ENCODE assay signal across 1 cellular context in the genomic region with DNA sequence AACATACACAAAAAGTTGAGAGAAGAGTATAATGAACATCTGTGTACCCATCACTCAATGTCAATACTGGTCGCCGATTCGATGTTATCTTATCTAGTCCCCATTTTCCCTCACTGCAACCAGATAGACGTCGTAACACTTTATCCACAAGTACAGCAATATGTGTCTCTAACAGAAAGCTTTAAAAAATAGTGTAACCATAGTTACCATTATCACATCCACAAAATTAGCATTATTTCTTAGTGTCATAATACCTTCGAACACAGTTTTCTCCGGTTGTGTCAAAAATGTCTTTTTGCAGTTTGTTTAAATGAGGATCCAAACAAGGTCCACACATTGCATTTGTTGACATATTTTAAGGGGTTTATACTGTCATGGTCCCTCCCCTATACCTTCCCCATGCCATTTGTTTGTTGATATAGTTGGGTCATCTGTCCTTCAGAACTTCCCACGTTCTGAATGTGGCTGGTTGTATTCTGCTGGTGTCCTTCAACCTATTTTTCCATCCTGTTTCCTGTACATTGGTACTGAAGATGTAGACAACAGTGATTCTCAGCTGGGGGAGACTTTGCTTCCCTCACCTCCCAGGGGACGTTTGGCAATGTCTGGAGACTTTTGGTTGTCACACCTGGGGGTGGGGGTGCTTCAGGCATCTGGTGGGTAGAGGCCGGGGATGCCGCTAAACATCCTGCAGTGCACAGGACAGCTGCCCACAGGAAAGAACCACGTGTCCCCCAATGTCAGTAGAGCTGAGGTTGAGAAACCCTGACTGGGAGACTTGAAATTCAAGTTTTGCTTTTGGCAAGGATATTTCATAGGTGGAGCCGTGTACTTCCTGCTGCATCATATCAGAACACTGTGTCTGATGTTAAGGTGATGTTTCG.
TF ChIP-seq lines count a peak whose summit lies in the region.

No MANE protein-coding gene starts in this region.

TF ChIP-seq in HepG2, 621 proteins besides CTCF, POLR2A, EP300 and RAD21 (continued from another document and continues in another):
- TF ChIP-seq, protein P1, sequence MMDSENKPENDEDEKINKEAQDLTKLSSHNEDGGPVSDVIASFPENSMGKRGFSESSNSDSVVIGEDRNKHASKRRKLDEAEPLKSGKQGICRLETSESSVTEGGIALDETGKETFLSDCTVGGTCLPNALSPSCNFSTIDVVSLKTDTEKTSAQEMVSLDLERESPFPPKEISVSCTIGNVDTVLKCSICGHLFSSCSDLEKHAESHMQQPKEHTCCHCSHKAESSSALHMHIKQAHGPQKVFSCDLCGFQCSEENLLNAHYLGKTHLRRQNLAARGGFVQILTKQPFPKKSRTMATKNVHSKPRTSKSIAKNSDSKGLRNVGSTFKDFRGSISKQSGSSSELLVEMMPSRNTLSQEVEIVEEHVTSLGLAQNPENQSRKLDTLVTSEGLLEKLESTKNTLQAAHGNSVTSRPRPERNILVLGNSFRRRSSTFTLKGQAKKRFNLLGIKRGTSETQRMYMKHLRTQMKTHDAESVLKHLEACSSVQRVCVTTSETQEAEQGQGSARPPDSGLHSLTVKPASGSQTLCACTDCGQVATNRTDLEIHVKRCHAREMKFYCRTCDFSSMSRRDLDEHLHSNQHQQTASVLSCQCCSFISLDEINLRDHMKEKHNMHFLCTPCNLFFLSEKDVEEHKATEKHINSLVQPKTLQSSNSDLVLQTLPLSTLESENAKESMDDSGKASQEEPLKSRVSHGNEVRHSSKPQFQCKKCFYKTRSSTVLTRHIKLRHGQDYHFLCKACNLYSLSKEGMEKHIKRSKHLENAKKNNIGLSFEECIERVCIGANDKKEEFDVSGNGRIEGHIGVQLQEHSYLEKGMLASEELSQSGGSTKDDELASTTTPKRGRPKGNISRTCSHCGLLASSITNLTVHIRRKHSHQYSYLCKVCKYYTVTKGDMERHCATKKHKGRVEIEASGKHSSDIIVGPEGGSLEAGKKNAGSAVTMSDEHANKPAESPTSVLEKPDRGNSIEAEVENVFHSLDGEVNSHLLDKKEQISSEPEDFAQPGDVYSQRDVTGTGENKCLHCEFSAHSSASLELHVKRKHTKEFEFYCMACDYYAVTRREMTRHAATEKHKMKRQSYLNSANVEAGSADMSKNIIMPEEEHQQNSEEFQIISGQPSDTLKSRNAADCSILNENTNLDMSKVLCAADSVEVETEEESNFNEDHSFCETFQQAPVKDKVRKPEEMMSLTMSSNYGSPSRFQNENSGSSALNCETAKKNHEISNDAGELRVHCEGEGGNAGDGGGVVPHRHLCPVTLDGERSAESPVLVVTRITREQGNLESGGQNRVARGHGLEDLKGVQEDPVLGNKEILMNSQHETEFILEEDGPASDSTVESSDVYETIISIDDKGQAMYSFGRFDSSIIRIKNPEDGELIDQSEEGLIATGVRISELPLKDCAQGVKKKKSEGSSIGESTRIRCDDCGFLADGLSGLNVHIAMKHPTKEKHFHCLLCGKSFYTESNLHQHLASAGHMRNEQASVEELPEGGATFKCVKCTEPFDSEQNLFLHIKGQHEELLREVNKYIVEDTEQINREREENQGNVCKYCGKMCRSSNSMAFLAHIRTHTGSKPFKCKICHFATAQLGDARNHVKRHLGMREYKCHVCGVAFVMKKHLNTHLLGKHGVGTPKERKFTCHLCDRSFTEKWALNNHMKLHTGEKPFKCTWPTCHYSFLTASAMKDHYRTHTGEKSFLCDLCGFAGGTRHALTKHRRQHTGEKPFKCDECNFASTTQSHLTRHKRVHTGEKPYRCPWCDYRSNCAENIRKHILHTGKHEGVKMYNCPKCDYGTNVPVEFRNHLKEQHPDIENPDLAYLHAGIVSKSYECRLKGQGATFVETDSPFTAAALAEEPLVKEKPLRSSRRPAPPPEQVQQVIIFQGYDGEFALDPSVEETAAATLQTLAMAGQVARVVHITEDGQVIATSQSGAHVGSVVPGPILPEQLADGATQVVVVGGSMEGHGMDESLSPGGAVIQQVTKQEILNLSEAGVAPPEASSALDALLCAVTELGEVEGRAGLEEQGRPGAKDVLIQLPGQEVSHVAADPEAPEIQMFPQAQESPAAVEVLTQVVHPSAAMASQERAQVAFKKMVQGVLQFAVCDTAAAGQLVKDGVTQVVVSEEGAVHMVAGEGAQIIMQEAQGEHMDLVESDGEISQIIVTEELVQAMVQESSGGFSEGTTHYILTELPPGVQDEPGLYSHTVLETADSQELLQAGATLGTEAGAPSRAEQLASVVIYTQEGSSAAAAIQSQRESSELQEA (CRISPR knock-in tag; IDR thresholded peaks at IDR 0.05; ENCODE audit: not compliant biosample characterization) = no peak
- TF ChIP-seq ZKSCAN5 (CRISPR knock-in tag; IDR thresholded peaks at IDR 0.05) (0 out of 2 replicates have a peak, but pooled peaks have one; percentile 53), ELF3 (CRISPR knock-in tag; IDR thresholded peaks at IDR 0.05) (peak; percentile 88), SALL1 (CRISPR knock-in tag; IDR thresholded peaks at IDR 0.05) (peak; percentile 65), ELF4 (CRISPR knock-in tag; IDR thresholded peaks at IDR 0.05; ENCODE audit: borderline replicate concordance) (no peak), MED1 (CRISPR knock-in tag; IDR thresholded peaks at IDR 0.05) (peak; percentile 80), IRF2 (CRISPR knock-in tag; IDR thresholded peaks at IDR 0.05) (peak; percentile 26; the same call in 1 of the 2 replicates), GABPA (IDR thresholded peaks at IDR 0.05; ENCODE audit: low read depth, low read length) (no peak), GABPA (CRISPR knock-in tag; IDR thresholded peaks at IDR 0.05; ENCODE audit: low read depth) (0 out of 2 replicates have a peak, but pooled peaks have one; percentile 9), FOXP1 (IDR thresholded peaks at IDR 0.05) (no peak), FOXP1 (CRISPR knock-in tag; IDR thresholded peaks at IDR 0.05) (peak; percentile 66), RCOR2 (CRISPR knock-in tag; IDR thresholded peaks at IDR 0.05) (peak; percentile 60; the same call in 1 of the 2 replicates), MIXL1 (CRISPR knock-in tag; IDR thresholded peaks at IDR 0.05) (peak; percentile 44; the same call in 1 of the 2 replicates), HMG20A (CRISPR knock-in tag; IDR thresholded peaks at IDR 0.05; ENCODE audit: borderline replicate concordance) (peak; percentile 28; the same call in 1 of the 2 replicates), ZFY (CRISPR knock-in tag; IDR thresholded peaks at IDR 0.05) (no peak), ZNF317 (CRISPR knock-in tag; IDR thresholded peaks at IDR 0.05) (peak; percentile 52; the same call in 1 of the 2 replicates), ZNF670 (CRISPR knock-in tag; IDR thresholded peaks at IDR 0.05; ENCODE audit: borderline replicate concordance) (peak; percentile 47; the same call in 1 of the 2 replicates), FOXO1 (CRISPR knock-in tag; IDR thresholded peaks at IDR 0.05) (peak; percentile 35; the same call in 1 of the 2 replicates), PPARG (CRISPR knock-in tag; conservative IDR thresholded peaks at IDR 0.05) (peak; percentile 83), RXRB (CRISPR knock-in tag; IDR thresholded peaks at IDR 0.05; ENCODE audit: borderline replicate concordance) (peak; percentile 84), ZFX (CRISPR knock-in tag; IDR thresholded peaks at IDR 0.05; ENCODE audit: low read depth) (peak; percentile 14; the same call in 1 of the 2 replicates), ZNF331 (CRISPR knock-in tag; IDR thresholded peaks at IDR 0.05) (peak; percentile 22; the same call in 1 of the 2 replicates), ELF1 (CRISPR knock-in tag; IDR thresholded peaks at IDR 0.05) (peak; percentile 41; the same call in 1 of the 2 replicates)
- TF ChIP-seq, protein P2, sequence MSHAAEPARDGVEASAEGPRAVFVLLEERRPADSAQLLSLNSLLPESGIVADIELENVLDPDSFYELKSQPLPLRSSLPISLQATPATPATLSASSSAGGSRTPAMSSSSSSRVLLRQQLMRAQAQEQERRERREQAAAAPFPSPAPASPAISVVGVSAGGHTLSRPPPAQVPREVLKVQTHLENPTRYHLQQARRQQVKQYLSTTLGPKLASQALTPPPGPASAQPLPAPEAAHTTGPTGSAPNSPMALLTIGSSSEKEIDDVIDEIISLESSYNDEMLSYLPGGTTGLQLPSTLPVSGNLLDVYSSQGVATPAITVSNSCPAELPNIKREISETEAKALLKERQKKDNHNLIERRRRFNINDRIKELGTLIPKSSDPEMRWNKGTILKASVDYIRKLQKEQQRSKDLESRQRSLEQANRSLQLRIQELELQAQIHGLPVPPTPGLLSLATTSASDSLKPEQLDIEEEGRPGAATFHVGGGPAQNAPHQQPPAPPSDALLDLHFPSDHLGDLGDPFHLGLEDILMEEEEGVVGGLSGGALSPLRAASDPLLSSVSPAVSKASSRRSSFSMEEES (CRISPR knock-in tag; IDR thresholded peaks at IDR 0.05) = peak; percentile 40; the same call in 1 of the 2 replicates
- TF ChIP-seq, protein P3, sequence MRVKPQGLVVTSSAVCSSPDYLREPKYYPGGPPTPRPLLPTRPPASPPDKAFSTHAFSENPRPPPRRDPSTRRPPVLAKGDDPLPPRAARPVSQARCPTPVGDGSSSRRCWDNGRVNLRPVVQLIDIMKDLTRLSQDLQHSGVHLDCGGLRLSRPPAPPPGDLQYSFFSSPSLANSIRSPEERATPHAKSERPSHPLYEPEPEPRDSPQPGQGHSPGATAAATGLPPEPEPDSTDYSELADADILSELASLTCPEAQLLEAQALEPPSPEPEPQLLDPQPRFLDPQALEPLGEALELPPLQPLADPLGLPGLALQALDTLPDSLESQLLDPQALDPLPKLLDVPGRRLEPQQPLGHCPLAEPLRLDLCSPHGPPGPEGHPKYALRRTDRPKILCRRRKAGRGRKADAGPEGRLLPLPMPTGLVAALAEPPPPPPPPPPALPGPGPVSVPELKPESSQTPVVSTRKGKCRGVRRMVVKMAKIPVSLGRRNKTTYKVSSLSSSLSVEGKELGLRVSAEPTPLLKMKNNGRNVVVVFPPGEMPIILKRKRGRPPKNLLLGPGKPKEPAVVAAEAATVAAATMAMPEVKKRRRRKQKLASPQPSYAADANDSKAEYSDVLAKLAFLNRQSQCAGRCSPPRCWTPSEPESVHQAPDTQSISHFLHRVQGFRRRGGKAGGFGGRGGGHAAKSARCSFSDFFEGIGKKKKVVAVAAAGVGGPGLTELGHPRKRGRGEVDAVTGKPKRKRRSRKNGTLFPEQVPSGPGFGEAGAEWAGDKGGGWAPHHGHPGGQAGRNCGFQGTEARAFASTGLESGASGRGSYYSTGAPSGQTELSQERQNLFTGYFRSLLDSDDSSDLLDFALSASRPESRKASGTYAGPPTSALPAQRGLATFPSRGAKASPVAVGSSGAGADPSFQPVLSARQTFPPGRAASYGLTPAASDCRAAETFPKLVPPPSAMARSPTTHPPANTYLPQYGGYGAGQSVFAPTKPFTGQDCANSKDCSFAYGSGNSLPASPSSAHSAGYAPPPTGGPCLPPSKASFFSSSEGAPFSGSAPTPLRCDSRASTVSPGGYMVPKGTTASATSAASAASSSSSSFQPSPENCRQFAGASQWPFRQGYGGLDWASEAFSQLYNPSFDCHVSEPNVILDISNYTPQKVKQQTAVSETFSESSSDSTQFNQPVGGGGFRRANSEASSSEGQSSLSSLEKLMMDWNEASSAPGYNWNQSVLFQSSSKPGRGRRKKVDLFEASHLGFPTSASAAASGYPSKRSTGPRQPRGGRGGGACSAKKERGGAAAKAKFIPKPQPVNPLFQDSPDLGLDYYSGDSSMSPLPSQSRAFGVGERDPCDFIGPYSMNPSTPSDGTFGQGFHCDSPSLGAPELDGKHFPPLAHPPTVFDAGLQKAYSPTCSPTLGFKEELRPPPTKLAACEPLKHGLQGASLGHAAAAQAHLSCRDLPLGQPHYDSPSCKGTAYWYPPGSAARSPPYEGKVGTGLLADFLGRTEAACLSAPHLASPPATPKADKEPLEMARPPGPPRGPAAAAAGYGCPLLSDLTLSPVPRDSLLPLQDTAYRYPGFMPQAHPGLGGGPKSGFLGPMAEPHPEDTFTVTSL (CRISPR knock-in tag; IDR thresholded peaks at IDR 0.05; ENCODE audit: borderline replicate concordance) = peak; percentile 86; the same call in 1 of the 2 replicates
- TF ChIP-seq, protein P4, sequence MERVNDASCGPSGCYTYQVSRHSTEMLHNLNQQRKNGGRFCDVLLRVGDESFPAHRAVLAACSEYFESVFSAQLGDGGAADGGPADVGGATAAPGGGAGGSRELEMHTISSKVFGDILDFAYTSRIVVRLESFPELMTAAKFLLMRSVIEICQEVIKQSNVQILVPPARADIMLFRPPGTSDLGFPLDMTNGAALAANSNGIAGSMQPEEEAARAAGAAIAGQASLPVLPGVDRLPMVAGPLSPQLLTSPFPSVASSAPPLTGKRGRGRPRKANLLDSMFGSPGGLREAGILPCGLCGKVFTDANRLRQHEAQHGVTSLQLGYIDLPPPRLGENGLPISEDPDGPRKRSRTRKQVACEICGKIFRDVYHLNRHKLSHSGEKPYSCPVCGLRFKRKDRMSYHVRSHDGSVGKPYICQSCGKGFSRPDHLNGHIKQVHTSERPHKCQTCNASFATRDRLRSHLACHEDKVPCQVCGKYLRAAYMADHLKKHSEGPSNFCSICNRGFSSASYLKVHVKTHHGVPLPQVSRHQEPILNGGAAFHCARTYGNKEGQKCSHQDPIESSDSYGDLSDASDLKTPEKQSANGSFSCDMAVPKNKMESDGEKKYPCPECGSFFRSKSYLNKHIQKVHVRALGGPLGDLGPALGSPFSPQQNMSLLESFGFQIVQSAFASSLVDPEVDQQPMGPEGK (CRISPR knock-in tag; IDR thresholded peaks at IDR 0.05) = 0 out of 2 replicates have a peak, but pooled peaks have one; percentile 13
- TF ChIP-seq, protein P5, sequence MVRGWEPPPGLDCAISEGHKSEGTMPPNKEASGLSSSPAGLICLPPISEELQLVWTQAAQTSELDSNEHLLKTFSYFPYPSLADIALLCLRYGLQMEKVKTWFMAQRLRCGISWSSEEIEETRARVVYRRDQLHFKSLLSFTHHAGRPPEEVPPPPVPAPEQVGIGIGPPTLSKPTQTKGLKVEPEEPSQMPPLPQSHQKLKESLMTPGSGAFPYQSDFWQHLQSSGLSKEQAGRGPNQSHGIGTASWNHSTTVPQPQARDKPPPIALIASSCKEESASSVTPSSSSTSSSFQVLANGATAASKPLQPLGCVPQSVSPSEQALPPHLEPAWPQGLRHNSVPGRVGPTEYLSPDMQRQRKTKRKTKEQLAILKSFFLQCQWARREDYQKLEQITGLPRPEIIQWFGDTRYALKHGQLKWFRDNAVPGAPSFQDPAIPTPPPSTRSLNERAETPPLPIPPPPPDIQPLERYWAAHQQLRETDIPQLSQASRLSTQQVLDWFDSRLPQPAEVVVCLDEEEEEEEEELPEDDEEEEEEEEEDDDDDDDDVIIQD (CRISPR knock-in tag; IDR thresholded peaks at IDR 0.05; ENCODE audit: low read depth) = peak; percentile 73; the same call in 1 of the 2 replicates
- TF ChIP-seq, protein P6, sequence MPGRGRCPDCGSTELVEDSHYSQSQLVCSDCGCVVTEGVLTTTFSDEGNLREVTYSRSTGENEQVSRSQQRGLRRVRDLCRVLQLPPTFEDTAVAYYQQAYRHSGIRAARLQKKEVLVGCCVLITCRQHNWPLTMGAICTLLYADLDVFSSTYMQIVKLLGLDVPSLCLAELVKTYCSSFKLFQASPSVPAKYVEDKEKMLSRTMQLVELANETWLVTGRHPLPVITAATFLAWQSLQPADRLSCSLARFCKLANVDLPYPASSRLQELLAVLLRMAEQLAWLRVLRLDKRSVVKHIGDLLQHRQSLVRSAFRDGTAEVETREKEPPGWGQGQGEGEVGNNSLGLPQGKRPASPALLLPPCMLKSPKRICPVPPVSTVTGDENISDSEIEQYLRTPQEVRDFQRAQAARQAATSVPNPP (CRISPR knock-in tag; IDR thresholded peaks at IDR 0.05) = no peak
- TF ChIP-seq, protein P7, sequence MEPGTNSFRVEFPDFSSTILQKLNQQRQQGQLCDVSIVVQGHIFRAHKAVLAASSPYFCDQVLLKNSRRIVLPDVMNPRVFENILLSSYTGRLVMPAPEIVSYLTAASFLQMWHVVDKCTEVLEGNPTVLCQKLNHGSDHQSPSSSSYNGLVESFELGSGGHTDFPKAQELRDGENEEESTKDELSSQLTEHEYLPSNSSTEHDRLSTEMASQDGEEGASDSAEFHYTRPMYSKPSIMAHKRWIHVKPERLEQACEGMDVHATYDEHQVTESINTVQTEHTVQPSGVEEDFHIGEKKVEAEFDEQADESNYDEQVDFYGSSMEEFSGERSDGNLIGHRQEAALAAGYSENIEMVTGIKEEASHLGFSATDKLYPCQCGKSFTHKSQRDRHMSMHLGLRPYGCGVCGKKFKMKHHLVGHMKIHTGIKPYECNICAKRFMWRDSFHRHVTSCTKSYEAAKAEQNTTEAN (CRISPR knock-in tag; conservative IDR thresholded peaks at IDR 0.05) = 0 out of 2 replicates have a peak, but pooled peaks have one; percentile 22
